In genomic region chr9:46164-46563, GRCh38 we compare ENCODE assay signal across 6 cellular contexts. TPM values are rescaled to one million over a fixed set of nuclear protein-coding genes. Genes with fewer than 3 reads are reported as not detected.
DNase-seq lines count a peak whose midpoint lies in the region; ATAC-seq and TF ChIP-seq lines count a peak whose summit lies in the region.
"Not testable (repeated sequence)": the region's sequence is repeated elsewhere in the genome, so short reads cannot be mapped to it uniquely, and the experiment has no call there.

No MANE protein-coding gene starts in this region.

- not testable (repeated sequence) for H3K4ac ChIP-seq in IMR-90 (ENCODE audit: low read depth, low read length)

- H3K9ac ChIP-seq in IMR-90 (ENCODE audit: low read depth, low read length); PC-3 (ENCODE audit: low read length): not testable (repeated sequence)

- TF ChIP-seq RAD21 in IMR-90 (IDR thresholded peaks at IDR 0.05; ENCODE audit: low read length): not testable (repeated sequence)

- CTCF ChIA-PET in IMR-90 (lab: Yijun Ruan, JAX); PC-3 (lab: Charles Lee): not testable (repeated sequence)

- H3K36me3 ChIP-seq in IMR-90 (ENCODE audit: control insufficient read depth, insufficient read depth, low read length); PC-3 (ENCODE audit: low read depth, low read length): not testable (repeated sequence)

- not testable (repeated sequence) for H3K4me3 ChIP-seq in IMR-90 (ENCODE audit: insufficient read depth, low read depth, low read length); PC-3 (ENCODE audit: low read length); cardiac fibroblast (replicated peaks in 1 of 2; ENCODE audit: low read depth in 2 of 2, low read length in 2 of 2)

- not testable (repeated sequence) for H3K14ac ChIP-seq in IMR-90 (replicated peaks; ENCODE audit: low read depth, low read length)

- H3K18ac ChIP-seq in IMR-90 (ENCODE audit: low read depth, low read length): not testable (repeated sequence)

- not testable (repeated sequence) for H3K9me1 ChIP-seq in IMR-90 (ENCODE audit: insufficient read depth, low read length)

- BruUV-seq in IMR-90 (replicated peaks; lab: Mats Ljungman, UMichigan); PC-3 (replicated peaks; lab: Mats Ljungman, UMichigan): not testable (repeated sequence)

- not testable (repeated sequence) for H3K23ac ChIP-seq in IMR-90 (ENCODE audit: low read depth, low read length)

- not testable (repeated sequence) for TF ChIP-seq POLR2A in IMR-90 (IDR thresholded peaks at IDR 0.05; ENCODE audit: low read depth, low read length)

- H3K79me1 ChIP-seq in IMR-90 (ENCODE audit: low read depth in 1 of 2, low read length in 2 of 2): not testable (repeated sequence)

- H2AK9ac ChIP-seq in IMR-90 (replicated peaks; ENCODE audit: low read depth, low read length, poor library complexity): not testable (repeated sequence)

- not testable (repeated sequence) for H3K27me3 ChIP-seq in IMR-90 (ENCODE audit: control insufficient read depth, insufficient read depth, low read length); PC-3 (ENCODE audit: low read length)

- not testable (repeated sequence) for H3K27ac ChIP-seq in IMR-90 (ENCODE audit: insufficient read depth, low read length); PC-3 (ENCODE audit: low read length)

- ATAC-seq in IMR-90 (ENCODE audit: low read depth): peak; percentile 66; the same call in 1 of the 2 replicates
- ATAC-seq in PC-3: not testable (repeated sequence)
- ATAC-seq in esophagus mucosa: peak; percentile 23

- H3K9me2 ChIP-seq in PC-3 (replicated peaks; ENCODE audit: low read length): not testable (repeated sequence)

- not testable (repeated sequence) for H4K91ac ChIP-seq in IMR-90 (ENCODE audit: insufficient read depth, low read depth, low read length)

- in situ Hi-C loops in IMR-90 (cut with MboI; ENCODE audit: low sequenced_read_pairs): not testable (repeated sequence)

- not testable (repeated sequence) for H2BK120ac ChIP-seq in IMR-90 (ENCODE audit: low read depth, low read length)

- not testable (repeated sequence) for TF ChIP-seq CTCF in IMR-90 (conservative IDR thresholded peaks at IDR 0.05; ENCODE audit: low read depth, low read length); PC-3 (conservative IDR thresholded peaks at IDR 0.05; ENCODE audit: low read depth, low read length); cardiac fibroblast (IDR thresholded peaks at IDR 0.05; ENCODE audit: low read depth, low read length)

- H3K4me1 ChIP-seq in IMR-90 (ENCODE audit: control insufficient read depth, insufficient read depth, low read length); PC-3 (ENCODE audit: insufficient read depth, low read length): not testable (repeated sequence)

- H4K8ac ChIP-seq in IMR-90 (ENCODE audit: low read depth in 2 of 2, low read length in 2 of 2): not testable (repeated sequence)

- not testable (repeated sequence) for H2BK20ac ChIP-seq in IMR-90 (ENCODE audit: low read depth, low read length)

- dilution Hi-C loops in IMR-90 (cut with HindIII; ENCODE audit: low sequenced_read_pairs, unreplicated experiment): not testable (repeated sequence)

- POLR2A ChIA-PET in IMR-90 (lab: Charles Lee; ENCODE audit: unreplicated experiment); PC-3 (lab: Charles Lee; ENCODE audit: unreplicated experiment): not testable (repeated sequence)

- WGBS in IMR-90 (ENCODE audit: extremely low coverage in 2 of 2, insufficient read length in 1 of 2), 2 experiments: no CpG with 5 or more reads among the region's 6 CpGs

- H3K4me2 ChIP-seq in IMR-90 (ENCODE audit: low read depth, low read length); PC-3 (ENCODE audit: low read length): not testable (repeated sequence)

- H3K56ac ChIP-seq in IMR-90 (ENCODE audit: extremely low read depth, insufficient read depth, low read length): not testable (repeated sequence)

- H2AK5ac ChIP-seq in IMR-90 (ENCODE audit: low read depth, low read length): not testable (repeated sequence)

- H4K5ac ChIP-seq in IMR-90 (ENCODE audit: low read depth, low read length): not testable (repeated sequence)

- H4K20me1 ChIP-seq in IMR-90 (ENCODE audit: insufficient read depth, low read length); PC-3 (ENCODE audit: low read length): not testable (repeated sequence)

- not testable (repeated sequence) for H2AFZ ChIP-seq in IMR-90 (replicated peaks; ENCODE audit: low read length, poor library complexity); PC-3 (ENCODE audit: low read length)

- H3F3A ChIP-seq in PC-3 (ENCODE audit: low read length, unreplicated experiment): not testable (repeated sequence)

- H2BK15ac ChIP-seq in IMR-90 (ENCODE audit: low read depth, low read length): not testable (repeated sequence)

- not testable (repeated sequence) for H3K79me2 ChIP-seq in PC-3 (ENCODE audit: low read length)

- intact Hi-C loops in IMR-90 (cut with micrococcal nuclease); PC-3 (cut with micrococcal nuclease): not testable (repeated sequence)

- H2BK5ac ChIP-seq in IMR-90 (ENCODE audit: low read depth, low read length, poor library complexity, severe bottlenecking): not testable (repeated sequence)

- not testable (repeated sequence) for DNase-seq in IMR-90
- peak; percentile 1 for DNase-seq in PC-3
- DNase-seq in amniotic epithelial cell (ENCODE audit: low read depth): peak; percentile 28
- DNase-seq in cardiac fibroblast (ENCODE audit: low read depth in 2 of 2): peak; percentile 0 to 11
- peak; percentile 18 for DNase-seq in islet precursor cell

- H3K9me3 ChIP-seq in IMR-90 (ENCODE audit: control insufficient read depth, insufficient read depth, low read length); PC-3 (ENCODE audit: low read length): not testable (repeated sequence)

RNA-seq across cellular contexts. Expression of gene WASHC1, which starts 16.9 kb away (rescaled TPM):
- total RNA-seq in IMR-90 (2012; rRNA removed) (3.0 and 3.1 TPM in 2 replicates), PC-3 (2014; rRNA removed) (21.7 and 22.9 TPM in 2 replicates), esophagus mucosa (11.2 TPM)
- polyA plus RNA-seq in IMR-90 (2012; rRNA removed): 13.7 and 17.6 TPM in 2 replicates
- polyA plus RNA-seq in IMR-90 (2012; cell fraction: cytosol; rRNA removed): 7.8 and 8.1 TPM in 2 replicates
- 59.0 and 84.7 TPM in 2 replicates for polyA plus RNA-seq in IMR-90 (2012; cell fraction: nucleus; rRNA removed; ENCODE audit: low replicate concordance)
